In the genomic region with DNA sequence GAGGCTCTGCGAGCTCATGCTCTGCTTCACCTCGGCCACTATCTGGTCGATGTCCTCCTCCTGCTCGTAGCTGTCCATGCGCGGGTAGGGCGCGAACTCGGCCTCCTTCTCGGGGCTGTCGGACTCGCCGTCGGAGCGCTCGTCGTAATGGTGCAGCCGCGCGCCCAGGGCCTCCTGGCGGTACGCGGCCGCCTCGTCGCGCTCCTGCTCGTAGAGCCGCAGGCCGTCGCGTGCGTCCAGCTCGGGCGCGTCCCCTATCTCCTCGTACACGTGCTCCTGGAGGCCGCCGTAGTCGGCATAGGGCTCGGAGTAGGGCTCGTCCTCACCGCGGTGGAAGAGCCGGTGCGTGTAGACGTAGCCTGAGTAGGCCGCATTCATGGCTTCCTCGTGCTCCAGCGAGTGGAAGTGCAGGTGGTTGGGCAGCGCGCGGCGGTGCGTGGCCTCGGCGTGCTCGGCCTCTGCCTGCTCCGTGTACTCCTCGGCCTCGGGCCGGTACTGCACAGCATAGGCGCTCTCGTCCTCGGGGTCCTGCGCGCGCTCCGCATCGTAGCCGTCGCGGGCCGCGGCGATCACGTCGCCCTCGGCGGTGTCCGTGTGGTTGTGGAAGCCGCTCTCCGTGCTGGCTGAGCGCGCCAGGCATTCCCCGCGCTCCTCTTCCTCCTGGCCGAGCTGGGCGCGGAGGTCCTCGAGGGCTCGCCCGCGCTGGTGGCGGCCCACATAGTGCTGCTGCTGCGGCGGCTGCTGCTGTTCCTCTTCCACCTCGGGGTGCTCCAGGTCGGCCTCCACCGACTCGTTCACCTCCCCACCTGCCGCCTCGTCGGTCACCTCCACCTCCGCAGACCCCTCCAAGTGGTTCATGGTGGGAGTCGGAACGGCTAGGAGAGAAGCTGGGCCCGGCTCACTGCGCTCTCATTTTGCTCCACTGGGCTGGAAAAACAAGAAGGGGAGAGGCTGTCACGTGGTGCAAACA, we compare ENCODE assay signal across 17 cellular contexts.
"Had no signal": no experiment of that assay in that cellular context is flagged by ENCODE, and none has a peak within 500 bp of the region (broad histone marks: within the 10 kb centered on the region; RNA-seq: fewer than 3 reads in every experiment).

No MANE protein-coding gene starts in this region.

- H3K27ac Mint-ChIP-seq: naive thymus-derived CD4-positive, alpha-beta T cell had no signal

- H3K36me3 ChIP-seq: gastrocnemius medialis had no signal

- H3K27me3 ChIP-seq: gastrocnemius medialis, heart right ventricle, spleen, tibial nerve had no signal

- DNase-seq: effector memory CD4-positive, alpha-beta T cell; gastrocnemius medialis; heart right ventricle; hypothalamus; mammary epithelial cell; naive thymus-derived CD4-positive, alpha-beta T cell; nucleus accumbens; psoas muscle; retina; spleen; stimulated activated CD4-positive, alpha-beta T cell treated with anti-CD3 and anti-CD28 coated beads, Interleukin-15, amount 100 ng/mL, for 24 hours; stimulated activated CD4-positive, alpha-beta T cell treated with anti-CD3 and anti-CD28 coated beads, Interleukin-1b, Interleukin-23, amount 100 ng/mL, for 48 hours; stimulated activated CD4-positive, alpha-beta T cell treated with anti-CD3 and anti-CD28 coated beads, Interleukin-4, amount 100 ng/mL, for 4 hours; stimulated activated naive CD4-positive, alpha-beta T cell had no signal

- H3K4me3 ChIP-seq: gastrocnemius medialis, heart right ventricle, psoas muscle, spleen, tibial nerve had no signal

- H3K4me3 Mint-ChIP-seq: naive thymus-derived CD4-positive, alpha-beta T cell had no signal

- FAIRE-seq: endometrium, islet of Langerhans had no signal
